8 cellular contexts compared by ENCODE assay signal in the genomic region with DNA sequence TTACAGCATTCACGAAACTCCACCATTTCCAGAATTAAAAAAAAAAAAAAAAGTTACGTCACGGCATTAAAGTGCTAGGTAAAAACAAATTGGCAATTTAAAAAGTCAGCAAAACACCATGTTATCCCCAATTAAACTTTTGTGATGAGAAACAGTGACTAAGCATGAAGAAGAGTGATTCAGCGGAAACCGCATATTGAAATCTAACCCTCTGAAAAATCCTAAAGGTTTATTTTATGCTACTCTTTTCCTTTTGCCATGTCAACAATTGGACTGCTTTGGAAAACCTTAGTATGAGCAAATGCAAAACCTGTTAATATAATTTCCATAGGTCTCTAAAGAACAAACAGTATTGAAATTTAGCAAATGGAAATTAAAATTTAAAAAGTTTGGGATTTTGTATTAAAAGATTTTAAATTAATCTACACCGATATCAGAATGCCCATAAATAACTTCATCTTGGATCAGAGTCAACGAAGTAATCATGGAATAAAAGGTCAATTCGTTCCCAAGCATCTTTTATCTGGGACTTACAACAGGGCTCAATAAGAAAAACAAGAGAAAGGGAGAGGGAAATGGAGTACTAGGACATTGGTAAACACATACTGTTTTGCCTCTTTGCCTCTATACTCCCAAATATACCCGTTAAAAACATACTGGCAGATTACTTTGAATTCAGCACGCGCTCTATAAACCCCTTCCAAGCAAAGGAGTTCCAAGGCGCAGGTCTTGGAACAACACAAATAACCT. TPM values are rescaled to one million over a fixed set of nuclear protein-coding genes. Genes with fewer than 3 reads are reported as not detected.
DNase-seq lines count a peak whose midpoint lies in the region; ATAC-seq and TF ChIP-seq lines count a peak whose summit lies in the region.

No MANE protein-coding gene starts in this region.

- POLR2A ChIA-PET in activated CD4-positive, alpha-beta T cell treated with anti-CD3 and anti-CD28 coated beads for 36 hours (lab: Charles Lee), result interaction anchor here (0.6 to 0.7 kb wide), 2 partner anchors 92 to 1213 kb away, joined by 3 read pairs; no protein-coding TSS in a partner anchor

- H3K27ac Mint-ChIP-seq in activated CD4-positive, alpha-beta T cell treated with anti-CD3 and anti-CD28 coated beads for 36 hours, result peak overlapping the region; percentile 30
- peak overlapping the region; percentile 81 for H3K27ac Mint-ChIP-seq in activated T-helper 1 cell treated with anti-CD3 and anti-CD28 coated beads, Interleukin-12 subunit alpha, Interleukin-12 subunit beta, Interleukin-2, Interleukin-4 antibody, amounts not matched to agents 30 ng/mL and 10 ng/mL and 1 ng/mL, durations not matched to agents 14 hours and 24 hours and 36 hours
- H3K27ac Mint-ChIP-seq in glutamatergic neuron (ENCODE audit: unreplicated experiment), result peak overlapping the region; percentile 83

- intact Hi-C loops in activated CD4-positive, alpha-beta T cell treated with anti-CD3 and anti-CD28 coated beads for 36 hours (cut with DNase I, micrococcal nuclease), result loop anchor here (1.0 to 10.0 kb wide), 8 partner anchors 78 to 1659 kb away; a partner anchor contains a TSS
- intact Hi-C loops in activated T-helper 1 cell treated with anti-CD3 and anti-CD28 coated beads, Interleukin-12 subunit alpha, Interleukin-12 subunit beta, Interleukin-2, Interleukin-4 antibody, amounts not matched to agents 30 ng/mL and 10 ng/mL and 1 ng/mL, durations not matched to agents 14 hours and 24 hours and 36 hours (cut with micrococcal nuclease), result loop anchor here (1.0 to 10.0 kb wide), 7 partner anchors 10 to 1469 kb away; no protein-coding TSS in a partner anchor
- intact Hi-C loops in gastrocnemius medialis (cut with DNase I; ENCODE audit: low total_unique reads), result loop anchor here (1.0 to 5.0 kb wide), 4 partner anchors 78 to 729 kb away; a partner anchor contains a TSS

- no peak for DNase-seq in activated CD4-positive, alpha-beta T cell treated with anti-CD3 and anti-CD28 coated beads for 36 hours
- DNase-seq in activated CD4-positive, alpha-beta T cell treated with anti-CD3 and anti-CD28 coated beads for 4 hours, result no peak
- no peak for DNase-seq in Jurkat, Clone E6-1 (ENCODE audit: low read depth, low spot score)
- DNase-seq in activated T-helper 1 cell treated with anti-CD3 and anti-CD28 coated beads, Interleukin-12 subunit alpha, Interleukin-12 subunit beta, Interleukin-2, Interleukin-4 antibody, amounts not matched to agents 30 ng/mL and 10 ng/mL and 1 ng/mL, durations not matched to agents 14 hours and 24 hours and 36 hours (ENCODE audit: low spot score), result no peak
- no peak for DNase-seq in glutamatergic neuron
- no peak for DNase-seq in gastrocnemius medialis
- no peak for DNase-seq in COLO668 (lab: John Stamatoyannopoulos, UW; ENCODE audit: unreplicated experiment)

- H3K4me1 ChIP-seq in gastrocnemius medialis, result peaks cover 53 to 58% of the 10 kb centered on the region in 2 donors

- H3K4me3 Mint-ChIP-seq in activated CD4-positive, alpha-beta T cell treated with anti-CD3 and anti-CD28 coated beads for 36 hours, result peak overlapping the region; percentile 89
- peak overlapping the region; percentile 90 for H3K4me3 Mint-ChIP-seq in activated T-helper 1 cell treated with anti-CD3 and anti-CD28 coated beads, Interleukin-12 subunit alpha, Interleukin-12 subunit beta, Interleukin-2, Interleukin-4 antibody, amounts not matched to agents 30 ng/mL and 10 ng/mL and 1 ng/mL, durations not matched to agents 14 hours and 24 hours and 36 hours
- peak overlapping the region; percentile 99 for H3K4me3 Mint-ChIP-seq in glutamatergic neuron (ENCODE audit: unreplicated experiment)

- H3K9me3 ChIP-seq in gastrocnemius medialis, result no peaks in the 10 kb centered on the region

- peak overlapping the region; percentile 85 for H3K4me3 ChIP-seq in Jurkat, Clone E6-1 (ENCODE audit: low read length)
- peak overlapping the region; percentile 76 to 95 (median 84) for H3K4me3 ChIP-seq in gastrocnemius medialis

- peaks cover 2% of the 10 kb centered on the region for H3K36me3 Mint-ChIP-seq in activated CD4-positive, alpha-beta T cell treated with anti-CD3 and anti-CD28 coated beads for 36 hours (ENCODE audit: low read depth)
- H3K36me3 Mint-ChIP-seq in activated T-helper 1 cell treated with anti-CD3 and anti-CD28 coated beads, Interleukin-12 subunit alpha, Interleukin-12 subunit beta, Interleukin-2, Interleukin-4 antibody, amounts not matched to agents 30 ng/mL and 10 ng/mL and 1 ng/mL, durations not matched to agents 14 hours and 24 hours and 36 hours (ENCODE audit: low read depth), result peaks cover 18% of the 10 kb centered on the region
- no peaks in the 10 kb centered on the region for H3K36me3 Mint-ChIP-seq in glutamatergic neuron (ENCODE audit: unreplicated experiment)

- TF ChIP-seq CTCF in glutamatergic neuron (IDR thresholded peaks at IDR 0.05; ENCODE audit: partially characterized antibody, unreplicated experiment) (no peak), gastrocnemius medialis (IDR thresholded peaks at IDR 0.05 in 4 of 5, conservative IDR thresholded peaks at IDR 0.05 in 1 of 5) (no peak)

- H3K27me3 ChIP-seq in gastrocnemius medialis, result no peaks in the 10 kb centered on the region

- no peak for TF ChIP-seq POLR2A in gastrocnemius medialis (IDR thresholded peaks at IDR 0.05)

- H3K9me3 Mint-ChIP-seq in activated CD4-positive, alpha-beta T cell treated with anti-CD3 and anti-CD28 coated beads for 36 hours (ENCODE audit: low read depth), result no peaks in the 10 kb centered on the region
- H3K9me3 Mint-ChIP-seq in activated T-helper 1 cell treated with anti-CD3 and anti-CD28 coated beads, Interleukin-12 subunit alpha, Interleukin-12 subunit beta, Interleukin-2, Interleukin-4 antibody, amounts not matched to agents 30 ng/mL and 10 ng/mL and 1 ng/mL, durations not matched to agents 14 hours and 24 hours and 36 hours, result no peaks in the 10 kb centered on the region
- peaks cover 8% of the 10 kb centered on the region for H3K9me3 Mint-ChIP-seq in glutamatergic neuron (ENCODE audit: unreplicated experiment)

- H3K4me1 Mint-ChIP-seq in activated CD4-positive, alpha-beta T cell treated with anti-CD3 and anti-CD28 coated beads for 36 hours, result peaks cover 43% of the 10 kb centered on the region
- peaks cover 60% of the 10 kb centered on the region for H3K4me1 Mint-ChIP-seq in activated T-helper 1 cell treated with anti-CD3 and anti-CD28 coated beads, Interleukin-12 subunit alpha, Interleukin-12 subunit beta, Interleukin-2, Interleukin-4 antibody, amounts not matched to agents 30 ng/mL and 10 ng/mL and 1 ng/mL, durations not matched to agents 14 hours and 24 hours and 36 hours (ENCODE audit: low read depth)
- peaks cover 15% of the 10 kb centered on the region for H3K4me1 Mint-ChIP-seq in glutamatergic neuron (ENCODE audit: low read depth, unreplicated experiment)

- CTCF ChIA-PET in activated CD4-positive, alpha-beta T cell treated with anti-CD3 and anti-CD28 coated beads for 36 hours (lab: Charles Lee), result no interaction called here

- peak overlapping the region; percentile 91 to 99 (median 94) for H3K27ac ChIP-seq in gastrocnemius medialis

- in situ Hi-C loops in gastrocnemius medialis (cut with MboI; ENCODE audit: low sequenced_read_pairs in 4 of 4), result loop anchor here (10.0 to 25.0 kb wide), 4 partner anchors 79 to 1399 kb away; a partner anchor contains a TSS

- no peaks in the 10 kb centered on the region for H3K36me3 ChIP-seq in gastrocnemius medialis

- no peaks in the 10 kb centered on the region for H3K27me3 Mint-ChIP-seq in activated CD4-positive, alpha-beta T cell treated with anti-CD3 and anti-CD28 coated beads for 36 hours
- H3K27me3 Mint-ChIP-seq in activated T-helper 1 cell treated with anti-CD3 and anti-CD28 coated beads, Interleukin-12 subunit alpha, Interleukin-12 subunit beta, Interleukin-2, Interleukin-4 antibody, amounts not matched to agents 30 ng/mL and 10 ng/mL and 1 ng/mL, durations not matched to agents 14 hours and 24 hours and 36 hours (ENCODE audit: insufficient read depth), result no peaks in the 10 kb centered on the region
- peaks cover 3% of the 10 kb centered on the region for H3K27me3 Mint-ChIP-seq in glutamatergic neuron (ENCODE audit: unreplicated experiment)

- no peak for ATAC-seq in activated CD4-positive, alpha-beta T cell treated with anti-CD3 and anti-CD28 coated beads for 36 hours
- ATAC-seq in gastrocnemius medialis (no peak), GM19397 (IDR thresholded peaks at IDR 0.05; ENCODE audit: unreplicated experiment) (no peak)

RNA-seq across cellular contexts. Expression of a gene that starts 1.1 kb away (rescaled TPM):
- total RNA-seq in activated CD4-positive, alpha-beta T cell treated with anti-CD3 and anti-CD28 coated beads for 36 hours, result 1 to 10 TPM; 2.3 to 2.8 TPM
- 4.3 TPM for polyA plus RNA-seq in Jurkat, Clone E6-1 (2012; ENCODE audit: insufficient read depth, insufficient read length)
- total RNA-seq in activated T-helper 1 cell treated with anti-CD3 and anti-CD28 coated beads, Interleukin-12 subunit alpha, Interleukin-12 subunit beta, Interleukin-2, Interleukin-4 antibody, amounts not matched to agents 30 ng/mL and 10 ng/mL and 1 ng/mL, durations not matched to agents 14 hours and 24 hours and 36 hours, result 8.8 TPM in 2 replicates
- total RNA-seq in glutamatergic neuron (ENCODE audit: unreplicated experiment), result 12.1 TPM
- 10 to 100 TPM in 3 of 4 donors, 1 to 10 TPM in 1; 8.6 to 38.3 (median 17.7) TPM for total RNA-seq in gastrocnemius medialis

Comparison
In these comparisons a context has a peak if more than half of its experiments do, and no peak if none do; other contexts are left out.
1. H3K27ac Mint-ChIP-seq: peak in every context shown above with its lines; median percentile 83 in glutamatergic neuron; 81 in activated T-helper 1 cell treated with anti-CD3 and anti-CD28 coated beads, Interleukin-12 subunit alpha, Interleukin-12 subunit beta, Interleukin-2, Interleukin-4 antibody, amounts not matched to agents 30 ng/mL and 10 ng/mL and 1 ng/mL, durations not matched to agents 14 hours and 24 hours and 36 hours; 30 in activated CD4-positive, alpha-beta T cell treated with anti-CD3 and anti-CD28 coated beads for 36 hours.